9 cellular contexts compared by ENCODE assay signal in genomic region chr5:172878585-172879433, GRCh38. TPM values are rescaled to one million over a fixed set of nuclear protein-coding genes. Genes with fewer than 3 reads are reported as not detected.
A peak's percentile ranks its signal among the peaks of the same experiment; 100 is the strongest.
DNase-seq lines count a peak whose midpoint lies in the region; ATAC-seq and TF ChIP-seq lines count a peak whose summit lies in the region.
"Had no signal": no experiment of that assay in that cellular context is flagged by ENCODE, and none has a peak within 500 bp of the region (broad histone marks: within the 10 kb centered on the region; RNA-seq: fewer than 3 reads in every experiment).

No MANE protein-coding gene starts in this region.

- intact Hi-C loops in activated CD4-positive, alpha-beta T cell treated with anti-CD3 and anti-CD28 coated beads for 36 hours (cut with DNase I, micrococcal nuclease), result no loop called here
- intact Hi-C loops in dendritic cell treated with granulocyte-macrophage colony-stimulating factor and Interleukin-4, amounts not matched to agents 40 ng/mL and 50 ng/mL, for 4 days (cut with micrococcal nuclease), result no loop called here

- 90 to 97% methylated on average over 14 to 17 of the region's 22 CpGs for WGBS in mesodermal cell (ENCODE audit: insufficient coverage in 2 of 2), 2 experiments
- 64% methylated on average over 22 of the region's 22 CpGs for WGBS in suprapubic skin

- no peaks in the 10 kb centered on the region for H3K27me3 ChIP-seq in suprapubic skin

- peaks cover 44% of the 10 kb centered on the region for H3K4me1 ChIP-seq in mesodermal cell (ENCODE audit: control insufficient read depth, insufficient read depth, low read length, poor library complexity, severe bottlenecking)
- peaks cover 29% of the 10 kb centered on the region for H3K4me1 ChIP-seq in suprapubic skin

- H3K27me3 Mint-ChIP-seq in activated CD4-positive, alpha-beta T cell treated with anti-CD3 and anti-CD28 coated beads for 36 hours, result no peaks in the 10 kb centered on the region
- H3K27me3 Mint-ChIP-seq in dendritic cell treated with granulocyte-macrophage colony-stimulating factor and Interleukin-4, amounts not matched to agents 40 ng/mL and 50 ng/mL, for 4 days, result no peaks in the 10 kb centered on the region

- no peak for TF ChIP-seq POLR2A in suprapubic skin (IDR thresholded peaks at IDR 0.05)

- no peak overlapping the region for H3K4me3 Mint-ChIP-seq in activated CD4-positive, alpha-beta T cell treated with anti-CD3 and anti-CD28 coated beads for 36 hours
- H3K4me3 Mint-ChIP-seq in dendritic cell treated with granulocyte-macrophage colony-stimulating factor and Interleukin-4, amounts not matched to agents 40 ng/mL and 50 ng/mL, for 4 days, result no peak overlapping the region

- POLR2A ChIA-PET in activated CD4-positive, alpha-beta T cell treated with anti-CD3 and anti-CD28 coated beads for 36 hours (lab: Charles Lee), result no interaction called here

- no peak for TF ChIP-seq CTCF in suprapubic skin (IDR thresholded peaks at IDR 0.05)

- CTCF ChIA-PET in activated CD4-positive, alpha-beta T cell treated with anti-CD3 and anti-CD28 coated beads for 36 hours (lab: Charles Lee), result no interaction called here

- no peak overlapping the region for H3K27ac Mint-ChIP-seq in activated CD4-positive, alpha-beta T cell treated with anti-CD3 and anti-CD28 coated beads for 36 hours
- peak overlapping the region; percentile 68 for H3K27ac Mint-ChIP-seq in dendritic cell treated with granulocyte-macrophage colony-stimulating factor and Interleukin-4, amounts not matched to agents 40 ng/mL and 50 ng/mL, for 4 days

- H3K9me3 Mint-ChIP-seq in activated CD4-positive, alpha-beta T cell treated with anti-CD3 and anti-CD28 coated beads for 36 hours (ENCODE audit: low read depth), result no peaks in the 10 kb centered on the region
- H3K9me3 Mint-ChIP-seq in dendritic cell treated with granulocyte-macrophage colony-stimulating factor and Interleukin-4, amounts not matched to agents 40 ng/mL and 50 ng/mL, for 4 days, result no peaks in the 10 kb centered on the region

- DNase-seq in activated CD4-positive, alpha-beta T cell treated with anti-CD3 and anti-CD28 coated beads for 48 hours, result peak; percentile 52
- no peak for DNase-seq in activated CD4-positive, alpha-beta T cell treated with anti-CD3 and anti-CD28 coated beads for 36 hours
- DNase-seq in suprapubic skin (ENCODE audit: low spot score in 2 of 2) (no peak), NCI-H510A treated with DMSO at 0.1 percent for 48 hours (lab: John Stamatoyannopoulos, UW) (no peak), GOT3 (lab: John Stamatoyannopoulos, UW) (no peak), NCI-H226 (no peak)

- no peak for TF ChIP-seq EP300 in suprapubic skin (IDR thresholded peaks at IDR 0.05)

- no peak overlapping the region for H3K4me3 ChIP-seq in mesodermal cell (ENCODE audit: extremely low read depth, insufficient read depth, low read length, poor library complexity, severe bottlenecking)
- peak overlapping the region; percentile 20 for H3K4me3 ChIP-seq in suprapubic skin

- peaks cover 2% of the 10 kb centered on the region for H3K36me3 Mint-ChIP-seq in activated CD4-positive, alpha-beta T cell treated with anti-CD3 and anti-CD28 coated beads for 36 hours (ENCODE audit: low read depth)
- H3K36me3 Mint-ChIP-seq in dendritic cell treated with granulocyte-macrophage colony-stimulating factor and Interleukin-4, amounts not matched to agents 40 ng/mL and 50 ng/mL, for 4 days (ENCODE audit: low read depth), result peaks cover 12% of the 10 kb centered on the region

- peaks cover 29% of the 10 kb centered on the region for H3K36me3 ChIP-seq in mesodermal cell (ENCODE audit: control insufficient read depth, insufficient read depth, low read length)
- H3K36me3 ChIP-seq in suprapubic skin, result no peaks in the 10 kb centered on the region

- H3K9me3 ChIP-seq in mesodermal cell (ENCODE audit: control insufficient read depth, low read length), result peaks cover 6% of the 10 kb centered on the region
- no peaks in the 10 kb centered on the region for H3K9me3 ChIP-seq in suprapubic skin

- peaks cover 7% of the 10 kb centered on the region for H3K4me1 Mint-ChIP-seq in activated CD4-positive, alpha-beta T cell treated with anti-CD3 and anti-CD28 coated beads for 36 hours
- H3K4me1 Mint-ChIP-seq in dendritic cell treated with granulocyte-macrophage colony-stimulating factor and Interleukin-4, amounts not matched to agents 40 ng/mL and 50 ng/mL, for 4 days (ENCODE audit: low read depth), result peaks cover 55% of the 10 kb centered on the region

- H3K27ac ChIP-seq in mesodermal cell (ENCODE audit: low read depth, low read length, severe bottlenecking) (peak overlapping the region; percentile 1), suprapubic skin (peak overlapping the region; percentile 76)
- H3K27ac ChIP-seq: 22Rv1 had no signal

- no peak for ATAC-seq in activated CD4-positive, alpha-beta T cell treated with anti-CD3 and anti-CD28 coated beads for 36 hours

RNA-seq across cellular contexts. Expression of gene ERGIC1, which starts 44.8 kb away (rescaled TPM):
- total RNA-seq in activated CD4-positive, alpha-beta T cell treated with anti-CD3 and anti-CD28 coated beads for 36 hours, result 10 to 100 TPM; 40.3 to 50.0 TPM
- 116 TPM for polyA plus RNA-seq in mesodermal cell (2013, experiment 1 of 2)
- polyA plus RNA-seq in mesodermal cell (2013, experiment 2 of 2), result 100 TPM
- 100 to 1,000 TPM in 1 of 4 donors, 10 to 100 TPM in 3; 81.2 to 106 (median 91.8) TPM for total RNA-seq in suprapubic skin
